In the genomic region with DNA sequence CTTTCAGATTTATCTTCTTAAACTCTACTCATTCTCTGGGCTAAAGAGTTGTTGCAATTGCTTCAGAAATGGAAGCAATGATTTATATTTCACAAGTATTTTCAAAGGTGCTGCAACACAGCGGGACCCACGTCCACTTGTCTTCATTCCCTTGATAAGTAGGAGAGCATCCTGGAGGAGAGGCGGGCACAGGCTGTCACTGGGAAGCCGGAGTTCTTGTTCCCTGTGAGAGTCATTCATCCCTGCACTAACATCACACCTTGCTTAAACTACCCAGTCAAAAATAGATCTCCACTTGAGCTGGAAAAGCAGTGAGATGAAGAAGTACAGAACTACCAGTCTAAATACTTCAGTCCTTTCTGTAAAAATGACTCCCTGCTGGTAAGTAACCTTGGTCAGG, we compare ENCODE assay signal across 33 cellular contexts.
"Had no signal": no experiment of that assay in that cellular context is flagged by ENCODE, and none has a peak within 500 bp of the region (broad histone marks: within the 10 kb centered on the region; RNA-seq: fewer than 3 reads in every experiment).

No MANE protein-coding gene starts in this region.

- H3K4me2 ChIP-seq: KMS-11 had no signal

- H3K36me3 ChIP-seq: brain microvascular endothelial cell had no signal

- H3K9ac ChIP-seq: KMS-11 had no signal

- H3K27me3 ChIP-seq: brain microvascular endothelial cell had no signal

- ATAC-seq: activated CD8-positive, alpha-beta memory T cell treated with anti-CD3 and anti-CD28 coated beads, Interleukin-2, amount 10 ng/mL, durations not matched to agents 7 days and 5 days; Panc1 had no signal

- DNase-seq: activated B cell treated with CpG ODN at 0.5 μM for 24 hours; activated CD4-positive, alpha-beta memory T cell treated with anti-CD3 and anti-CD28 coated beads, Interleukin-2, amount 10 ng/mL, durations not matched to agents 7 days and 5 days; activated CD4-positive, alpha-beta T cell treated with anti-CD3 and anti-CD28 coated beads for 48 hours; activated CD4-positive, CD25-positive, alpha-beta regulatory T cell treated with anti-CD3 and anti-CD28 coated beads, Interleukin-2, amount 50 U/mL, for 72 hours; activated CD8-positive, alpha-beta memory T cell treated with anti-CD3 and anti-CD28 coated beads for 24 hours; activated CD8-positive, alpha-beta memory T cell treated with anti-CD3 and anti-CD28 coated beads, Interleukin-2, amount 10 ng/mL, durations not matched to agents 7 days and 5 days; activated CD8-positive, alpha-beta memory T cell treated with anti-CD3 and anti-CD28 coated beads, Interleukin-2, amount 50 U/mL, for 48 hours; activated effector memory CD4-positive, alpha-beta T cell treated with Interleukin-2 at 50 U/mL for 16 hours; activated naive CD4-positive, alpha-beta T cell; activated naive CD4-positive, alpha-beta T cell treated with anti-CD3 and anti-CD28 coated beads, Interleukin-2, amount 50 U/mL, for 16 hours; activated naive CD8-positive, alpha-beta T cell treated with anti-CD3 and anti-CD28 coated beads for 36 hours; activated T-cell treated with anti-CD3 and anti-CD28 coated beads, Interleukin-2, amount 50 U/mL, for 48 hours; amniotic stem cell; aorta; brain microvascular endothelial cell; MM.1S; MV-4-11; NCI-H1092; NCI-H1436 treated with DMSO at 0.1 percent for 48 hours; NCI-H1694 treated with DMSO at 0.1 percent for 48 hours; NCI-H2029; NCI-H2171 treated with DMSO at 0.1 percent for 48 hours; NCI-H2227 treated with DMSO at 0.1 percent for 48 hours; NCI-H446; NCI-H524 treated with DMSO at 0.1 percent for 48 hours; RPMI8226; SW 1271; T-helper 1 cell; T-helper 2 cell; T-helper 9 cell had no signal

- H3K27ac ChIP-seq: brain microvascular endothelial cell, KMS-11, VCaP had no signal
